Comparison of ENCODE assay signal across 1 cellular context in genomic region chr1:20699558-20699957, GRCh38.
TF ChIP-seq lines count a peak whose summit lies in the region.

No MANE protein-coding gene starts in this region.

TF ChIP-seq in IMR-90, 13 proteins besides CTCF, POLR2A, EP300 and RAD21 (continued from another document):
- TF ChIP-seq RFX5 (IDR thresholded peaks at IDR 0.05; ENCODE audit: low read depth, low read length) (no peak), USF2 (IDR thresholded peaks at IDR 0.05; ENCODE audit: low read depth, low read length) (no peak)
